In the genomic region with DNA sequence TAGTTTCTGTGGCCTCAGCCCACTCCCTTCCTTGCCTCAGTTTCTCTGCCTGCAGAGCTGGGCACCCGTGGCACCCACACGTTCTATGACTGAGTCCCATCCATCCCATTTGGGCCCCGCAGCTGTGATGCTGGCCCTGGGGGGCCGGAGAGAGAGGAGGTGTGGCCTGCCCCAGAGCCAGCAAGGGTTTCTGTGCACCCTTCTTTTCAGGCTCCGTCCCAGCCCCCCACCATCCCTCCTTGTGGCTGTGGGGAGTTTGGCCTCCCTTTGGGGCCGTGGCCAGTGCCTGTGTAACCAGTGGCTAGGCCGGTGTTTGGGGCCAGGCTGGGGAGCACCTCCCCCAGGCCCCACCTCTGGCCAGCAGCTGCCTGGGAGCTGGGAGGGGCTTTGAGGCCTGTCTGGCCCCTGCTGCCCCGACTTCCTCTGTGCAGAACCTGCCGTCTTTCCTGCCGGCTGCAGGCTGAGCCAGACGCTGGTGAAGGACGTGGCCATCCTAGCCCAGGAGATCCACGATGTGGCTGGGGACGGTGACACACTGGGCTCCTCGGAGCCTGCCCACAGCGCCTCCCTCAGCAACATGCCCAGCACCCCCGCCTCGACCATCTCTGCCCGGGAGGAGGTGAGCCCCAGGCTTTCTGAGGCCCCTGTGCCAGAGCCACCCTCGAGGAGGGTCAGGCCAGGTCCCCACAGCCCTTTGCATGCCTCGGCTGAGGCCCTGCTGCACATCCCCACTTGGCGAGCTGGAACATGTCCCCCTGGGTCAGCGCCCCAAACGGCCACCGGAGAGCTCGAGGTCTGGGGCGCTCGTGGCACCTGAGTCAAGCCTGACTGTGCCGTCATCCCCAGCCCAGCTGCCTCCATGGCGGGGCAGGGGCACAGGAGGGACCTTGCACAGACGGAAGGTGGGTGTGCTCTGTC, we compare ENCODE assay signal across 18 cellular contexts. TPM values are rescaled to one million over a fixed set of nuclear protein-coding genes. Genes with fewer than 3 reads are reported as not detected.
DNase-seq lines count a peak whose midpoint lies in the region; ATAC-seq and TF ChIP-seq lines count a peak whose summit lies in the region.
"Had no signal": no experiment of that assay in that cellular context is flagged by ENCODE, and none has a peak within 500 bp of the region (broad histone marks: within the 10 kb centered on the region; RNA-seq: fewer than 3 reads in every experiment).

No MANE protein-coding gene starts in this region.

- H3K9me3 ChIP-seq in sigmoid colon (no peaks in the 10 kb centered on the region), MM.1S (replicated peaks; ENCODE audit: insufficient read depth, low read length) (no peaks in the 10 kb centered on the region)
- H3K9me3 ChIP-seq: heart right ventricle had no signal

- H3K36me3 Mint-ChIP-seq in activated naive CD4-positive, alpha-beta T cell treated with anti-CD3 and anti-CD28 coated beads, Interleukin-2, amount 50 U/mL, for 72 hours, result no peaks in the 10 kb centered on the region
- no peaks in the 10 kb centered on the region for H3K36me3 Mint-ChIP-seq in activated naive CD4-positive, alpha-beta T cell treated with anti-CD3 and anti-CD28 coated beads for 36 hours (ENCODE audit: low read depth)
- H3K36me3 Mint-ChIP-seq: brain had no signal

- no peak overlapping the region for H3K27ac Mint-ChIP-seq in activated naive CD4-positive, alpha-beta T cell treated with anti-CD3 and anti-CD28 coated beads, Interleukin-2, amount 50 U/mL, for 72 hours
- no peak overlapping the region for H3K27ac Mint-ChIP-seq in activated naive CD4-positive, alpha-beta T cell treated with anti-CD3 and anti-CD28 coated beads for 36 hours
- H3K27ac Mint-ChIP-seq: brain had no signal

- TF ChIP-seq EP300 in sigmoid colon (IDR thresholded peaks at IDR 0.05), result no peak

- no peak for TF ChIP-seq CTCF in sigmoid colon (IDR thresholded peaks at IDR 0.05)
- no peak for TF ChIP-seq CTCF in MM.1S (IDR thresholded peaks at IDR 0.05; ENCODE audit: low read length)

- H3K79me2 ChIP-seq in MM.1S (ENCODE audit: low read length), result no peaks in the 10 kb centered on the region

- H4K20me1 ChIP-seq in MM.1S (ENCODE audit: insufficient read depth, low read length), result no peaks in the 10 kb centered on the region

- H3K4me3 Mint-ChIP-seq in activated naive CD4-positive, alpha-beta T cell treated with anti-CD3 and anti-CD28 coated beads for 36 hours, result no peak overlapping the region
- H3K4me3 Mint-ChIP-seq: brain had no signal

- no peak overlapping the region for H2AFZ ChIP-seq in MM.1S (ENCODE audit: low read length)
- H2AFZ ChIP-seq: GM23248 had no signal

- no peak for ATAC-seq in activated naive CD4-positive, alpha-beta T cell treated with anti-CD3 and anti-CD28 coated beads, Interleukin-2, amount 50 U/mL, for 72 hours
- ATAC-seq in HG02885 (IDR thresholded peaks at IDR 0.05; ENCODE audit: poor library complexity, unreplicated experiment), result no peak
- ATAC-seq: heart right ventricle had no signal

- 75 to 77% methylated on average over 31 of the region's 31 CpGs for WGBS in sigmoid colon, 2 donors

- H3K27me3 ChIP-seq in sigmoid colon (no peaks in the 10 kb centered on the region), MM.1S (replicated peaks; ENCODE audit: insufficient read depth, low read length) (peaks cover 6% of the 10 kb centered on the region)
- H3K27me3 ChIP-seq: heart right ventricle had no signal

- CTCF ChIA-PET in activated naive CD4-positive, alpha-beta T cell treated with anti-CD3 and anti-CD28 coated beads for 36 hours (lab: Charles Lee), result no interaction called here

- H3K27ac ChIP-seq in sigmoid colon (no peak overlapping the region), MM.1S (ENCODE audit: low read length) (no peak overlapping the region)
- H3K27ac ChIP-seq: GM23248, heart right ventricle had no signal

- H3K9me2 ChIP-seq in MM.1S (replicated peaks; ENCODE audit: insufficient read depth, low read length), result no peaks in the 10 kb centered on the region

- H3K4me1 Mint-ChIP-seq in activated naive CD4-positive, alpha-beta T cell treated with anti-CD3 and anti-CD28 coated beads for 36 hours (ENCODE audit: low read depth), result no peaks in the 10 kb centered on the region

- H3K4me1 ChIP-seq in sigmoid colon (peaks cover 0 to 20% (median 18%) of the 10 kb centered on the region in 4 donors), MM.1S (ENCODE audit: low read length) (peaks cover 6% of the 10 kb centered on the region; the same call in 1 of the 2 replicates)

- H3K4me2 ChIP-seq in MM.1S (ENCODE audit: low read depth, low read length), result no peak overlapping the region

- no peaks in the 10 kb centered on the region for H3F3A ChIP-seq in MM.1S (ENCODE audit: insufficient read depth, low read length)

- H3K36me3 ChIP-seq in sigmoid colon (peaks cover 0 to 16% (median 1%) of the 10 kb centered on the region in 4 donors), MM.1S (replicated peaks; ENCODE audit: insufficient read depth, low read length) (no peaks in the 10 kb centered on the region)

- no peak overlapping the region for H3K9ac ChIP-seq in MM.1S (ENCODE audit: low read length)
- H3K9ac ChIP-seq: GM23248 had no signal

- TF ChIP-seq POLR2A in sigmoid colon (IDR thresholded peaks at IDR 0.05), result no peak

- peak; percentile 2 to 54 for DNase-seq in activated naive CD4-positive, alpha-beta T cell treated with anti-CD3 and anti-CD28 coated beads, Interleukin-2, amount 50 U/mL, for 72 hours (ENCODE audit: low spot score in 2 of 2)
- no peak for DNase-seq in activated naive CD4-positive, alpha-beta T cell treated with anti-CD3 and anti-CD28 coated beads for 36 hours
- peak; percentile 33 for DNase-seq in NCI-H69 (lab: John Stamatoyannopoulos, UW)
- peak; percentile 20 for DNase-seq in iPS-NIHi11 (ENCODE audit: low spot score)
- peak; percentile 59 for DNase-seq in sigmoid colon
- no peak for DNase-seq in NCI-H1048 (lab: John Stamatoyannopoulos, UW)
- no peak for DNase-seq in MM.1S
- DNase-seq: activated CD4-positive, alpha-beta T cell treated with anti-CD3 and anti-CD28 coated beads for 1 hour; activated naive CD4-positive, alpha-beta T cell treated with Interleukin-2 at 50 U/mL for 16 hours; GM23248; NCI-H1436 treated with DMSO at 0.1 percent for 48 hours; SHP77; stimulated activated naive CD4-positive, alpha-beta T cell treated with Interleukin-2 at 50 U/mL for 16 hours had no signal

- no peaks in the 10 kb centered on the region for H3K9me3 Mint-ChIP-seq in activated naive CD4-positive, alpha-beta T cell treated with anti-CD3 and anti-CD28 coated beads, Interleukin-2, amount 50 U/mL, for 72 hours
- H3K9me3 Mint-ChIP-seq in activated naive CD4-positive, alpha-beta T cell treated with anti-CD3 and anti-CD28 coated beads for 36 hours, result no peaks in the 10 kb centered on the region
- H3K9me3 Mint-ChIP-seq: brain had no signal

- H3K4me3 ChIP-seq in sigmoid colon, result no peak overlapping the region
- H3K4me3 ChIP-seq in MM.1S (ENCODE audit: low read length), result no peak overlapping the region
- H3K4me3 ChIP-seq: GM23248, heart right ventricle had no signal

- intact Hi-C loops in activated naive CD4-positive, alpha-beta T cell treated with anti-CD3 and anti-CD28 coated beads for 36 hours (cut with micrococcal nuclease), result no loop called here
- intact Hi-C loops in sigmoid colon (cut with DNase I), result no loop called here

- no peaks in the 10 kb centered on the region for H3K27me3 Mint-ChIP-seq in activated naive CD4-positive, alpha-beta T cell treated with anti-CD3 and anti-CD28 coated beads for 36 hours (ENCODE audit: low read depth)
- H3K27me3 Mint-ChIP-seq: brain had no signal

RNA-seq across cellular contexts. Expression of gene CEP170B, which starts 27.7 kb away (rescaled TPM):
- 1 to 10 TPM; 6.0 to 9.4 TPM for total RNA-seq in activated naive CD4-positive, alpha-beta T cell treated with anti-CD3 and anti-CD28 coated beads, Interleukin-2, amount 50 U/mL, for 72 hours
- 1 to 10 TPM; 3.3 TPM for total RNA-seq in activated naive CD4-positive, alpha-beta T cell treated with anti-CD3 and anti-CD28 coated beads for 36 hours
- 10 to 100 TPM in 2 of 4 donors, 1 to 10 TPM in 2; 5.4 to 16.1 (median 11.4) TPM for total RNA-seq in sigmoid colon
- polyA plus RNA-seq in sigmoid colon, result 10 to 100 TPM; 12.6 to 60.0 (median 22.4) TPM

RNA-seq across cellular contexts. Expression of gene PLD4, which starts 31.9 kb away (rescaled TPM):
- under 1 TPM in 1 of 2 donors, not detected in 1; 0.04 TPM for total RNA-seq in activated naive CD4-positive, alpha-beta T cell treated with anti-CD3 and anti-CD28 coated beads, Interleukin-2, amount 50 U/mL, for 72 hours
- total RNA-seq in activated naive CD4-positive, alpha-beta T cell treated with anti-CD3 and anti-CD28 coated beads for 36 hours, result not detected
- total RNA-seq in sigmoid colon, result 1 to 10 TPM in 1 of 4 donors, under 1 TPM in 3; 0.28 to 1.5 (median 0.60) TPM
- 1 to 10 TPM in 1 of 3 donors, not detected in 2; 7.1 TPM for polyA plus RNA-seq in sigmoid colon
- total RNA-seq: A673, GM23248, LHCN-M2 had no signal
- polyA plus RNA-seq: GM23248 had no signal

Comparison
In these comparisons a context has a peak if more than half of its experiments do, and no peak if none do; other contexts are left out.
1. DNase-seq: peak in activated naive CD4-positive, alpha-beta T cell treated with anti-CD3 and anti-CD28 coated beads, Interleukin-2, amount 50 U/mL, for 72 hours (2 of 2), NCI-H69 (single experiment), iPS-NIHi11 (single experiment) and sigmoid colon (single experiment); none in activated naive CD4-positive, alpha-beta T cell treated with anti-CD3 and anti-CD28 coated beads for 36 hours (single experiment), NCI-H1048 (single experiment) and MM.1S (single experiment).